ENCODE assay signal across 8 cellular contexts in genomic region chr3:52534281-52535183, GRCh38. TPM values are rescaled to one million over a fixed set of nuclear protein-coding genes. Genes with fewer than 3 reads are reported as not detected.
A peak's percentile ranks its signal among the peaks of the same experiment; 100 is the strongest.
DNase-seq lines count a peak whose midpoint lies in the region; ATAC-seq and TF ChIP-seq lines count a peak whose summit lies in the region.

No MANE protein-coding gene starts in this region.

- DNase-seq in NCI-H1417 (lab: John Stamatoyannopoulos, UW): peak in 2 of 3 experiments; percentile 63 to 71
- no peak for DNase-seq in NCI-H1417 treated with DMSO at 0.1 percent for 48 hours (lab: John Stamatoyannopoulos, UW)
- peak; percentile 79 for DNase-seq in NCI-H526 treated with DMSO at 0.1 percent for 48 hours (lab: John Stamatoyannopoulos, UW)
- peak; percentile 53 to 54 for DNase-seq in cardiac fibroblast (ENCODE audit: low read depth in 2 of 2)
- DNase-seq in left lobe of liver (ENCODE audit: low spot score): peak; percentile 48
- DNase-seq in tibial nerve (ENCODE audit: low spot score in 2 of 2): no peak
- no peak for DNase-seq in OCI-M1 (lab: John Stamatoyannopoulos, UW)
- no peak for DNase-seq in cerebellar nuclear complex (lab: John Stamatoyannopoulos, UW)

- H3K36me3 ChIP-seq in tibial nerve: no peaks in the 10 kb centered on the region

- no peak for ATAC-seq in left lobe of liver

- WGBS in tibial nerve, 2 donors: 28 to 44% methylated on average over 39 to 47 of the region's 57 CpGs

- H3K27me3 ChIP-seq in tibial nerve: no peaks in the 10 kb centered on the region

- TF ChIP-seq EP300 in tibial nerve (IDR thresholded peaks at IDR 0.05): no peak

- no peak for TF ChIP-seq CTCF in cardiac fibroblast (IDR thresholded peaks at IDR 0.05; ENCODE audit: low read depth, low read length)
- TF ChIP-seq CTCF in tibial nerve (IDR thresholded peaks at IDR 0.05): no peak

- H3K4me3 ChIP-seq in cardiac fibroblast (replicated peaks in 1 of 2; ENCODE audit: low read depth in 2 of 2, low read length in 2 of 2) (peak overlapping the region; percentile 56 to 61), tibial nerve (peak overlapping the region; percentile 44 to 89 (median 58))

- peaks cover 0 to 80% (median 38%) of the 10 kb centered on the region in 4 donors for H3K4me1 ChIP-seq in tibial nerve

- no peak for TF ChIP-seq POLR2A in tibial nerve (IDR thresholded peaks at IDR 0.05)

- no peaks in the 10 kb centered on the region for H3K9me3 ChIP-seq in tibial nerve

- peak overlapping the region; percentile 65 to 93 (median 79) for H3K27ac ChIP-seq in tibial nerve

RNA-seq across cellular contexts. Expression of gene NT5DC2, which starts 0.9 kb away (rescaled TPM):
- total RNA-seq in left lobe of liver: 4.1 TPM
- total RNA-seq in tibial nerve: 100 to 1,000 TPM in 2 of 4 donors, 10 to 100 TPM in 2; 71.1 to 133 (median 94.2) TPM

RNA-seq across cellular contexts. Expression of gene UQCC5, which starts 1.9 kb away (rescaled TPM):
- total RNA-seq in left lobe of liver (7.4 TPM), tibial nerve (10 to 100 TPM in 2 of 4 donors, 1 to 10 TPM in 2; 1.2 to 23.9 (median 9.5) TPM)

RNA-seq across cellular contexts. Expression of gene STAB1, which starts 39.4 kb away (rescaled TPM):
- total RNA-seq in left lobe of liver (71.5 TPM), tibial nerve (100 to 1,000 TPM; 167 to 527 (median 264) TPM)

Comparison
In these comparisons a context has a peak if more than half of its experiments do, and no peak if none do; other contexts are left out.
1. DNase-seq: peak in NCI-H1417 (2 of 3), NCI-H526 treated with DMSO at 0.1 percent for 48 hours (single experiment), cardiac fibroblast (2 of 2) and left lobe of liver (single experiment); none in NCI-H1417 treated with DMSO at 0.1 percent for 48 hours (single experiment), tibial nerve (0 of 2), OCI-M1 (single experiment) and cerebellar nuclear complex (0 of 2).
2. RNA of gene NT5DC2, which starts 0.9 kb away (total RNA-seq): 71.1 to 133 TPM in tibial nerve; 4.1 TPM in left lobe of liver (single experiment); every median in the first group is over 10 times any median in the second.